In genomic region chr11:2307733-2308331, GRCh38 we compare ENCODE assay signal across 24 cellular contexts. TPM values are rescaled to one million over a fixed set of nuclear protein-coding genes. Genes with fewer than 3 reads are reported as not detected.
DNase-seq lines count a peak whose midpoint lies in the region; ATAC-seq, FAIRE-seq and TF ChIP-seq lines count a peak whose summit lies in the region.
"Had no signal": no experiment of that assay in that cellular context is flagged by ENCODE, and none has a peak within 500 bp of the region (broad histone marks: within the 10 kb centered on the region; RNA-seq: fewer than 3 reads in every experiment).

No MANE protein-coding gene starts in this region.

- intact Hi-C loops in activated CD8-positive, alpha-beta T cell treated with anti-CD3 and anti-CD28 coated beads for 36 hours (cut with micrococcal nuclease) = loop anchor here (5.0 to 10.0 kb wide), 2 partner anchors 94 to 587 kb away; partner anchors contain the start of gene TSSC4
- intact Hi-C loops in naive thymus-derived CD4-positive, alpha-beta T cell (cut with micrococcal nuclease) = loop anchor here in 1 of 2 donors (5.0 to 10.0 kb wide), 2 partner anchors 69 to 587 kb away; partner anchors contain the start of gene CD81
- intact Hi-C loops in colonic mucosa (cut with DNase I) = no loop called here

- no peak overlapping the region for H3K9ac ChIP-seq in colonic mucosa (ENCODE audit: low read depth in 2 of 2, low read length in 2 of 2)
- H3K9ac ChIP-seq: SK-N-SH had no signal

- no peaks in the 10 kb centered on the region for H3K27me3 ChIP-seq in naive thymus-derived CD4-positive, alpha-beta T cell (ENCODE audit: control insufficient read depth in 2 of 2, insufficient read depth in 2 of 2, low read length in 2 of 2)
- H3K27me3 ChIP-seq in tibial nerve (no peaks in the 10 kb centered on the region), colonic mucosa (no peaks in the 10 kb centered on the region)
- H3K27me3 ChIP-seq: breast epithelium had no signal

- POLR2A ChIA-PET in activated CD8-positive, alpha-beta T cell treated with anti-CD3 and anti-CD28 coated beads, Interleukin-2, amount 10 ng/mL, durations not matched to agents 7 days and 5 days (lab: Charles Lee) = no interaction called here
- POLR2A ChIA-PET in activated CD8-positive, alpha-beta T cell treated with anti-CD3 and anti-CD28 coated beads for 36 hours (lab: Charles Lee) = no interaction called here
- POLR2A ChIA-PET in T-cell (lab: Charles Lee) = no interaction called here
- POLR2A ChIA-PET in naive thymus-derived CD4-positive, alpha-beta T cell (lab: Charles Lee) = no interaction called here

- no peak for FAIRE-seq in D721Med (lab: Jason Lieb, UNC)
- FAIRE-seq: frontal cortex had no signal

- TF ChIP-seq CTCF in activated CD8-positive, alpha-beta T cell treated with anti-CD3 and anti-CD28 coated beads for 36 hours (IDR thresholded peaks at IDR 0.05) = no peak
- TF ChIP-seq CTCF in tibial nerve (IDR thresholded peaks at IDR 0.05) (no peak), D721Med (IDR thresholded peaks at IDR 0.05; ENCODE audit: insufficient read depth, missing control alignments) (no peak), colonic mucosa (IDR thresholded peaks at IDR 0.05) (no peak)

- no peaks in the 10 kb centered on the region for H3K9me3 Mint-ChIP-seq in activated CD8-positive, alpha-beta T cell treated with anti-CD3 and anti-CD28 coated beads, Interleukin-2, amount 10 ng/mL, durations not matched to agents 7 days and 5 days (ENCODE audit: insufficient read depth)
- H3K9me3 Mint-ChIP-seq in activated CD8-positive, alpha-beta T cell treated with anti-CD3 and anti-CD28 coated beads for 36 hours = no peaks in the 10 kb centered on the region
- no peaks in the 10 kb centered on the region for H3K9me3 Mint-ChIP-seq in T-cell
- H3K9me3 Mint-ChIP-seq in naive thymus-derived CD4-positive, alpha-beta T cell = no peaks in the 10 kb centered on the region
- H3K9me3 Mint-ChIP-seq: activated naive CD8-positive, alpha-beta T cell treated with anti-CD3 and anti-CD28 coated beads, Interleukin-2, amount 10 ng/mL, durations not matched to agents 7 days and 5 days; activated T-cell treated with anti-CD3 and anti-CD28 coated beads, Interleukin-2, amount 50 U/mL, for 4 hours had no signal

- H3K4me1 ChIP-seq in naive thymus-derived CD4-positive, alpha-beta T cell (ENCODE audit: control insufficient read depth in 2 of 2, insufficient read depth in 2 of 2, low read length in 2 of 2) = peaks cover 31 to 46% of the 10 kb centered on the region in 2 donors
- H3K4me1 ChIP-seq in tibial nerve (peaks cover 0 to 78% (median 59%) of the 10 kb centered on the region in 4 donors), colonic mucosa (peaks cover 3% of the 10 kb centered on the region)

- H3K4me1 Mint-ChIP-seq in activated CD8-positive, alpha-beta T cell treated with anti-CD3 and anti-CD28 coated beads, Interleukin-2, amount 10 ng/mL, durations not matched to agents 7 days and 5 days (ENCODE audit: low read depth) = peaks cover 38% of the 10 kb centered on the region
- peaks cover 45% of the 10 kb centered on the region for H3K4me1 Mint-ChIP-seq in activated CD8-positive, alpha-beta T cell treated with anti-CD3 and anti-CD28 coated beads for 36 hours (ENCODE audit: low read depth)
- H3K4me1 Mint-ChIP-seq in T-cell = peaks cover 24 to 49% (median 45%) of the 10 kb centered on the region in 3 donors
- peaks cover 12 to 46% (median 28%) of the 10 kb centered on the region in 7 donors for H3K4me1 Mint-ChIP-seq in naive thymus-derived CD4-positive, alpha-beta T cell

- ATAC-seq in activated CD8-positive, alpha-beta T cell treated with anti-CD3 and anti-CD28 coated beads, Interleukin-2, amount 10 ng/mL, durations not matched to agents 7 days and 5 days = no peak
- ATAC-seq in activated CD8-positive, alpha-beta T cell treated with anti-CD3 and anti-CD28 coated beads for 36 hours = no peak
- no peak for ATAC-seq in T-cell (replicated peaks in 1 of 4)
- no peak for ATAC-seq in naive thymus-derived CD4-positive, alpha-beta T cell
- ATAC-seq: activated T-cell treated with anti-CD3 and anti-CD28 coated beads, Interleukin-2, amount 50 U/mL, for 4 hours; PC-3 had no signal

- H3K27me3 Mint-ChIP-seq in activated CD8-positive, alpha-beta T cell treated with anti-CD3 and anti-CD28 coated beads, Interleukin-2, amount 10 ng/mL, durations not matched to agents 7 days and 5 days (ENCODE audit: low read depth) = no peaks in the 10 kb centered on the region
- H3K27me3 Mint-ChIP-seq in activated CD8-positive, alpha-beta T cell treated with anti-CD3 and anti-CD28 coated beads for 36 hours = no peaks in the 10 kb centered on the region
- no peaks in the 10 kb centered on the region for H3K27me3 Mint-ChIP-seq in T-cell
- H3K27me3 Mint-ChIP-seq in naive thymus-derived CD4-positive, alpha-beta T cell = no peaks in the 10 kb centered on the region
- H3K27me3 Mint-ChIP-seq: activated naive CD8-positive, alpha-beta T cell treated with anti-CD3 and anti-CD28 coated beads, Interleukin-2, amount 10 ng/mL, durations not matched to agents 7 days and 5 days had no signal

- no peak overlapping the region for H3K4me3 Mint-ChIP-seq in activated CD8-positive, alpha-beta T cell treated with anti-CD3 and anti-CD28 coated beads, Interleukin-2, amount 10 ng/mL, durations not matched to agents 7 days and 5 days
- no peak overlapping the region for H3K4me3 Mint-ChIP-seq in activated CD8-positive, alpha-beta T cell treated with anti-CD3 and anti-CD28 coated beads for 36 hours
- no peak overlapping the region for H3K4me3 Mint-ChIP-seq in T-cell
- peak overlapping the region in 4 of 10 donors; percentile 12 to 98 (median 38) for H3K4me3 Mint-ChIP-seq in naive thymus-derived CD4-positive, alpha-beta T cell
- H3K4me3 Mint-ChIP-seq: activated naive CD8-positive, alpha-beta T cell treated with anti-CD3 and anti-CD28 coated beads, Interleukin-2, amount 10 ng/mL, durations not matched to agents 7 days and 5 days; activated T-cell treated with anti-CD3 and anti-CD28 coated beads, Interleukin-2, amount 50 U/mL, for 4 hours had no signal

- WGBS in tibial nerve, 2 donors = 81 to 89% methylated on average over 10 to 14 of the region's 14 CpGs

- no peaks in the 10 kb centered on the region for H3K9me3 ChIP-seq in naive thymus-derived CD4-positive, alpha-beta T cell (ENCODE audit: control insufficient read depth in 2 of 3, low read length in 3 of 3)
- H3K9me3 ChIP-seq in tibial nerve = no peaks in the 10 kb centered on the region
- H3K9me3 ChIP-seq in colonic mucosa = no peaks in the 10 kb centered on the region
- H3K9me3 ChIP-seq: breast epithelium, SK-N-SH had no signal

- no peak overlapping the region for H3K27ac ChIP-seq in naive thymus-derived CD4-positive, alpha-beta T cell (ENCODE audit: low read depth, low read length)
- H3K27ac ChIP-seq in tibial nerve (peak overlapping the region; percentile 70 to 93 (median 90)), colonic mucosa (no peak overlapping the region)
- H3K27ac ChIP-seq: C4-2B had no signal

- CTCF ChIA-PET in activated CD8-positive, alpha-beta T cell treated with anti-CD3 and anti-CD28 coated beads, Interleukin-2, amount 10 ng/mL, durations not matched to agents 7 days and 5 days (lab: Charles Lee) = interaction anchor here (12.4 kb wide), 1 partner anchor 113 kb away, joined by 351 read pairs; no protein-coding TSS in a partner anchor
- CTCF ChIA-PET in activated CD8-positive, alpha-beta T cell treated with anti-CD3 and anti-CD28 coated beads for 36 hours (lab: Charles Lee) = interaction anchor here (1.6 to 13.9 kb wide), 2 partner anchors 113 to 114 kb away, joined by 7 to 381 read pairs; no protein-coding TSS in a partner anchor
- CTCF ChIA-PET in T-cell (lab: Charles Lee) = interaction anchor here in 1 of 2 donors (4.4 kb wide), 1 partner anchor 113 kb away, joined by 42 read pairs; no protein-coding TSS in a partner anchor
- CTCF ChIA-PET in naive thymus-derived CD4-positive, alpha-beta T cell (lab: Charles Lee) = interaction anchor here (0.6 to 0.7 kb wide), 3 partner anchors 114 to 223 kb away, joined by 3 to 5 read pairs (median 4); no protein-coding TSS in a partner anchor

- H3K27ac Mint-ChIP-seq in activated CD8-positive, alpha-beta T cell treated with anti-CD3 and anti-CD28 coated beads, Interleukin-2, amount 10 ng/mL, durations not matched to agents 7 days and 5 days = peak overlapping the region; percentile 61
- H3K27ac Mint-ChIP-seq in activated CD8-positive, alpha-beta T cell treated with anti-CD3 and anti-CD28 coated beads for 36 hours = no peak overlapping the region
- peak overlapping the region; percentile 52 to 85 for H3K27ac Mint-ChIP-seq in T-cell
- H3K27ac Mint-ChIP-seq in naive thymus-derived CD4-positive, alpha-beta T cell = peak overlapping the region in 6 of 9 donors; percentile 32 to 82 (median 69)

- no peak overlapping the region for H3K4me3 ChIP-seq in naive thymus-derived CD4-positive, alpha-beta T cell (ENCODE audit: low read length)
- H3K4me3 ChIP-seq in tibial nerve (no peak overlapping the region), colonic mucosa (no peak overlapping the region)
- H3K4me3 ChIP-seq: breast epithelium, skin epidermis had no signal

- H3K36me3 ChIP-seq in naive thymus-derived CD4-positive, alpha-beta T cell (ENCODE audit: control insufficient read depth in 2 of 3, insufficient read depth in 3 of 3, low read length in 3 of 3) = peaks cover 0 to 6% (median 0%) of the 10 kb centered on the region in 3 experiments
- H3K36me3 ChIP-seq in tibial nerve (no peaks in the 10 kb centered on the region), colonic mucosa (no peaks in the 10 kb centered on the region)
- H3K36me3 ChIP-seq: breast epithelium had no signal

- TF ChIP-seq EP300 in tibial nerve (IDR thresholded peaks at IDR 0.05) = no peak

- DNase-seq in activated CD8-positive, alpha-beta T cell treated with anti-CD3 and anti-CD28 coated beads, Interleukin-2, amount 10 ng/mL, durations not matched to agents 7 days and 5 days = no peak
- no peak for DNase-seq in activated CD8-positive, alpha-beta T cell treated with anti-CD3 and anti-CD28 coated beads for 36 hours
- DNase-seq in T-cell = no peak
- DNase-seq in naive thymus-derived CD4-positive, alpha-beta T cell = no peak
- no peak for DNase-seq in tibial nerve (ENCODE audit: low spot score in 2 of 2)
- DNase-seq in D721Med (ENCODE audit: insufficient read length, low spot score) = no peak
- no peak for DNase-seq in colonic mucosa
- DNase-seq in NCI-H446 (lab: John Stamatoyannopoulos, UW) = no peak
- DNase-seq: activated T-cell treated with anti-CD3 and anti-CD28 coated beads, Interleukin-2, amount 50 U/mL, for 4 hours; dermis blood vessel endothelial cell; DND-41; NCI-H1436 treated with DMSO at 0.1 percent for 48 hours; NCI-H82; PC-3; stimulated activated CD4-positive, alpha-beta T cell treated with anti-CD3 and anti-CD28 coated beads, Interleukin-4, amount 100 ng/mL, for 24 hours had no signal

- no peak for TF ChIP-seq POLR2A in tibial nerve (IDR thresholded peaks at IDR 0.05)

- peaks cover 7% of the 10 kb centered on the region for H3K36me3 Mint-ChIP-seq in activated CD8-positive, alpha-beta T cell treated with anti-CD3 and anti-CD28 coated beads, Interleukin-2, amount 10 ng/mL, durations not matched to agents 7 days and 5 days (ENCODE audit: low read depth)
- H3K36me3 Mint-ChIP-seq in activated CD8-positive, alpha-beta T cell treated with anti-CD3 and anti-CD28 coated beads for 36 hours (ENCODE audit: low read depth) = no peaks in the 10 kb centered on the region
- no peaks in the 10 kb centered on the region for H3K36me3 Mint-ChIP-seq in T-cell
- peaks cover 0 to 3% (median 0%) of the 10 kb centered on the region in 5 donors for H3K36me3 Mint-ChIP-seq in naive thymus-derived CD4-positive, alpha-beta T cell
- H3K36me3 Mint-ChIP-seq: activated naive CD8-positive, alpha-beta T cell treated with anti-CD3 and anti-CD28 coated beads, Interleukin-2, amount 10 ng/mL, durations not matched to agents 7 days and 5 days had no signal

RNA-seq across cellular contexts. Expression of gene TSPAN32, which starts 6.0 kb away (rescaled TPM):
- total RNA-seq in activated CD8-positive, alpha-beta T cell treated with anti-CD3 and anti-CD28 coated beads, Interleukin-2, amount 10 ng/mL, durations not matched to agents 7 days and 5 days = 10 to 100 TPM; 39.7 to 47.0 TPM
- 1 to 10 TPM; 3.1 to 4.9 TPM for total RNA-seq in activated CD8-positive, alpha-beta T cell treated with anti-CD3 and anti-CD28 coated beads for 36 hours
- total RNA-seq in T-cell (100 to 1,000 TPM in 2 of 5 donors, 10 to 100 TPM in 3; 66.9 to 185 (median 92.3) TPM), tibial nerve (1 to 10 TPM; 1.8 to 9.0 (median 5.8) TPM), colonic mucosa (under 1 TPM; 0.40 to 0.62 TPM)
- 100 to 1,000 TPM in 2 of 5 experiments, 10 to 100 TPM in 3; 33.5 to 116 (median 70.3) TPM for total RNA-seq in naive thymus-derived CD4-positive, alpha-beta T cell
- polyA plus RNA-seq in naive thymus-derived CD4-positive, alpha-beta T cell = 10 to 100 TPM; 15.7 to 23.9 TPM
- total RNA-seq: A673, dermis blood vessel endothelial cell, epithelial cell of proximal tubule, PC-3 had no signal

RNA-seq across cellular contexts. Expression of gene C11orf21, which starts 6.1 kb away (rescaled TPM):
- total RNA-seq in activated CD8-positive, alpha-beta T cell treated with anti-CD3 and anti-CD28 coated beads, Interleukin-2, amount 10 ng/mL, durations not matched to agents 7 days and 5 days = 10 to 100 TPM; 37.1 to 43.2 TPM
- total RNA-seq in activated CD8-positive, alpha-beta T cell treated with anti-CD3 and anti-CD28 coated beads for 36 hours = 1 to 10 TPM; 2.1 to 2.2 TPM
- total RNA-seq in T-cell (100 to 1,000 TPM in 2 of 5 donors, 10 to 100 TPM in 3; 62.3 to 133 (median 88.9) TPM), tibial nerve (1 to 10 TPM in 2 of 4 donors, under 1 TPM in 2; 0.39 to 2.4 (median 1.1) TPM), colonic mucosa (under 1 TPM; 0.11 to 0.52 TPM)
- total RNA-seq in naive thymus-derived CD4-positive, alpha-beta T cell = 100 to 1,000 TPM in 3 of 5 experiments, 10 to 100 TPM in 2; 33.9 to 153 (median 112) TPM
- 10 to 100 TPM; 10.7 to 14.4 TPM for polyA plus RNA-seq in naive thymus-derived CD4-positive, alpha-beta T cell
- total RNA-seq: A673, dermis blood vessel endothelial cell, epithelial cell of proximal tubule, PC-3 had no signal

RNA-seq across cellular contexts. Expression of gene ASCL2, which starts 37.4 kb away (rescaled TPM):
- total RNA-seq in activated CD8-positive, alpha-beta T cell treated with anti-CD3 and anti-CD28 coated beads, Interleukin-2, amount 10 ng/mL, durations not matched to agents 7 days and 5 days = under 1 TPM; 0.13 to 0.53 TPM
- total RNA-seq in activated CD8-positive, alpha-beta T cell treated with anti-CD3 and anti-CD28 coated beads for 36 hours = 1 to 10 TPM; 2.7 to 3.4 TPM
- total RNA-seq in T-cell = 1 to 10 TPM in 1 of 5 donors, under 1 TPM in 4; 0.29 to 1.3 (median 0.51) TPM
- 1 to 10 TPM in 1 of 5 experiments, under 1 TPM in 3, not detected in 1; 0.32 to 2.1 (median 0.45) TPM for total RNA-seq in naive thymus-derived CD4-positive, alpha-beta T cell
- not detected for polyA plus RNA-seq in naive thymus-derived CD4-positive, alpha-beta T cell
- total RNA-seq in tibial nerve = 1 to 10 TPM in 3 of 4 donors, under 1 TPM in 1; 0.66 to 4.1 (median 3.0) TPM
- 10 to 100 TPM in 1 of 2 donors, 1 to 10 TPM in 1; 4.8 to 16.4 TPM for total RNA-seq in colonic mucosa
- total RNA-seq: A673, dermis blood vessel endothelial cell, HT1080 had no signal
- polyA plus RNA-seq: SK-N-SH had no signal

Comparison
In these comparisons a context has a peak if more than half of its experiments do, and no peak if none do; other contexts are left out.
1. RNA of gene C11orf21, which starts 6.1 kb away (total RNA-seq): 33.9 to 153 TPM in naive thymus-derived CD4-positive, alpha-beta T cell, 62.3 to 133 TPM in T-cell and 37.1 to 43.2 TPM in activated CD8-positive, alpha-beta T cell treated with anti-CD3 and anti-CD28 coated beads, Interleukin-2, amount 10 ng/mL, durations not matched to agents 7 days and 5 days; 2.1 to 2.2 TPM in activated CD8-positive, alpha-beta T cell treated with anti-CD3 and anti-CD28 coated beads for 36 hours, 0.39 to 2.4 TPM in tibial nerve and 0.11 to 0.52 TPM in colonic mucosa; every median in the first group is over 10 times any median in the second.
2. H3K27ac ChIP-seq: peak in tibial nerve (4 of 4); none in naive thymus-derived CD4-positive, alpha-beta T cell (single experiment) and colonic mucosa (single experiment).